ENCODE assay signal across 16 cellular contexts in genomic region chr5:72459089-72459661, GRCh38. TPM values are rescaled to one million over a fixed set of nuclear protein-coding genes. Genes with fewer than 3 reads are reported as not detected.
DNase-seq lines count a peak whose midpoint lies in the region; ATAC-seq and TF ChIP-seq lines count a peak whose summit lies in the region.
"Had no signal": no experiment of that assay in that cellular context is flagged by ENCODE, and none has a peak within 500 bp of the region (broad histone marks: within the 10 kb centered on the region; RNA-seq: fewer than 3 reads in every experiment).

No MANE protein-coding gene starts in this region.

- no peaks in the 10 kb centered on the region for H3K9me2 ChIP-seq in PC-3 (replicated peaks; ENCODE audit: low read length)

- ATAC-seq in GM18867 (IDR thresholded peaks at IDR 0.05; ENCODE audit: unreplicated experiment): peak; percentile 46
- no peak for ATAC-seq in PC-3
- ATAC-seq in GM19397 (IDR thresholded peaks at IDR 0.05; ENCODE audit: unreplicated experiment): no peak
- ATAC-seq: naive thymus-derived CD4-positive, alpha-beta T cell had no signal

- WGBS in sigmoid colon, 2 donors: 59 to 63% methylated on average over 5 of the region's 5 CpGs

- TF ChIP-seq POLR2A in sigmoid colon (IDR thresholded peaks at IDR 0.05): no peak

- H2AFZ ChIP-seq in PC-3 (ENCODE audit: low read length): no peak overlapping the region

- peaks cover 0 to 19% (median 14%) of the 10 kb centered on the region in 4 donors for H3K4me1 ChIP-seq in sigmoid colon
- H3K4me1 ChIP-seq in PC-3 (ENCODE audit: insufficient read depth, low read length): no peaks in the 10 kb centered on the region; the same call in 1 of the 2 replicates

- intact Hi-C loops in sigmoid colon (cut with DNase I) (loop anchor here (5.0 kb wide), 1 partner anchor 53 kb away; no protein-coding TSS in a partner anchor), PC-3 (cut with micrococcal nuclease) (no loop called here)

- H3K4me2 ChIP-seq in PC-3 (ENCODE audit: low read length): no peak overlapping the region

- no peak overlapping the region for H3K4me3 ChIP-seq in fibroblast of the aortic adventitia (ENCODE audit: low read depth, low read length)
- no peak overlapping the region for H3K4me3 ChIP-seq in sigmoid colon
- no peak overlapping the region for H3K4me3 ChIP-seq in PC-3 (ENCODE audit: low read length)

- POLR2A ChIA-PET in PC-3 (lab: Charles Lee; ENCODE audit: unreplicated experiment): no interaction called here

- H4K20me1 ChIP-seq in PC-3 (ENCODE audit: low read length): no peaks in the 10 kb centered on the region

- TF ChIP-seq CTCF in fibroblast of the aortic adventitia (IDR thresholded peaks at IDR 0.05; ENCODE audit: insufficient read depth, low read length) (no peak), sigmoid colon (IDR thresholded peaks at IDR 0.05) (no peak), PC-3 (conservative IDR thresholded peaks at IDR 0.05; ENCODE audit: low read depth, low read length) (no peak)

- H3K9me3 ChIP-seq in sigmoid colon (no peaks in the 10 kb centered on the region), PC-3 (ENCODE audit: low read length) (no peaks in the 10 kb centered on the region)

- H3K9ac ChIP-seq in PC-3 (ENCODE audit: low read length): no peak overlapping the region

- CTCF ChIA-PET in PC-3 (lab: Charles Lee): no interaction called here

- BruUV-seq in PC-3 (replicated peaks; lab: Mats Ljungman, UMichigan): no TSS peak

- H3K36me3 ChIP-seq in sigmoid colon: no peaks in the 10 kb centered on the region
- H3K36me3 ChIP-seq in PC-3 (ENCODE audit: low read depth, low read length): no peaks in the 10 kb centered on the region

- no peak for TF ChIP-seq EP300 in sigmoid colon (IDR thresholded peaks at IDR 0.05)

- H3K27ac ChIP-seq in sigmoid colon (peak overlapping the region in 3 of 4 donors; percentile 29 to 55 (median 35)), PC-3 (ENCODE audit: low read length) (no peak overlapping the region)

- DNase-seq in HT1080 (ENCODE audit: low read depth): peak; percentile 51
- peak; percentile 49 for DNase-seq in fibroblast of the aortic adventitia (ENCODE audit: low read depth)
- DNase-seq in sigmoid colon: no peak
- no peak for DNase-seq in PC-3
- DNase-seq in NOMO-1 treated with DMSO at 0.1 percent for 48 hours (lab: John Stamatoyannopoulos, UW; ENCODE audit: unreplicated experiment): no peak
- DNase-seq in stimulated activated naive CD4-positive, alpha-beta T cell treated with Interleukin-2 at 50 U/mL for 16 hours (lab: John Stamatoyannopoulos, UW): no peak
- DNase-seq: activated CD4-positive, alpha-beta T cell treated with anti-CD3 and anti-CD28 coated beads for 1 hour; activated T-cell treated with anti-CD3 and anti-CD28 coated beads, Interleukin-2, amount 50 U/mL, for 24 hours; amniotic stem cell; naive thymus-derived CD4-positive, alpha-beta T cell; NCI-H2171; SW 1271 had no signal

- no peaks in the 10 kb centered on the region for H3F3A ChIP-seq in PC-3 (ENCODE audit: low read length, unreplicated experiment)

- H3K27me3 ChIP-seq in sigmoid colon (no peaks in the 10 kb centered on the region), PC-3 (ENCODE audit: low read length) (no peaks in the 10 kb centered on the region)

- H3K79me2 ChIP-seq in PC-3 (ENCODE audit: low read length): no peaks in the 10 kb centered on the region

RNA-seq across cellular contexts. Expression of gene ZNF366, which starts 48.0 kb away (rescaled TPM):
- total RNA-seq in HT1080 (2014; rRNA removed; shearing (Covaris generic)): not detected in 2 replicates
- 0.01 TPM in 1 of 2 replicates, not detected in the other for polyA plus RNA-seq in HT1080 (2015; cell fraction: cytosol; rRNA removed)
- polyA plus RNA-seq in HT1080 (2015; cell fraction: nucleus; rRNA removed): not detected in 2 replicates
- total RNA-seq in fibroblast of the aortic adventitia (ENCODE audit: low replicate concordance) (not detected in 2 replicates), sigmoid colon (1 to 10 TPM; 1.8 to 3.9 (median 2.0) TPM), PC-3 (2014; rRNA removed) (not detected in 2 replicates)
- polyA plus RNA-seq in sigmoid colon: 1 to 10 TPM in 1 of 3 donors, under 1 TPM in 2; 0.46 to 1.6 (median 0.60) TPM
- total RNA-seq: OCI-LY7 had no signal
- polyA plus RNA-seq: BJ; naive thymus-derived CD4-positive, alpha-beta T cell had no signal

Comparison
In these comparisons a context has a peak if more than half of its experiments do, and no peak if none do; other contexts are left out.
1. DNase-seq: peak in HT1080 (single experiment) and fibroblast of the aortic adventitia (single experiment); none in sigmoid colon (single experiment), PC-3 (single experiment), NOMO-1 treated with DMSO at 0.1 percent for 48 hours (single experiment) and stimulated activated naive CD4-positive, alpha-beta T cell treated with Interleukin-2 at 50 U/mL for 16 hours (single experiment).